ENCODE assay signal across 30 cellular contexts in the genomic region with DNA sequence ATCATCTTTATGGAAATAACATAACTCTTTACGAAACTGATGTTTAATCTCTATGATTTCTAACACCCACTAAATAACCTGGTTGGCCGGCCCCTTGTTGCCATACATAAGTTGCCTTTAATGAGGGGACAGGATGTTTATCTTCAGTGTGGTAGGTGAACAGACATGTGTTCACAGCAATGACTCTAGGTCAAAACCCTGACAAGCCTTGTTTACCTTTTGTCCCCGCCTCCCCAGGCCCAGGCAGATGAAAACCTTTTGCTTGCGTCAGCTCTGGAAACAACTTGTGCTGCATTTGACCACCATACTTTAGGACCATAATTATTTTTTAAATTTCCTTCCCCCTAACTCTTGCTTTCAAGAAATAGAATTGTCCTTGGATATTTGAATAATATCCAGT. TPM values are rescaled to one million over a fixed set of nuclear protein-coding genes. Genes with fewer than 3 reads are reported as not detected.
"Had no signal": no experiment of that assay in that cellular context is flagged by ENCODE, and none has a peak within 500 bp of the region (broad histone marks: within the 10 kb centered on the region; RNA-seq: fewer than 3 reads in every experiment).

No MANE protein-coding gene starts in this region.

- ATAC-seq: activated CD8-positive, alpha-beta T cell treated with anti-CD3 and anti-CD28 coated beads, Interleukin-2, amount 10 ng/mL, durations not matched to agents 7 days and 5 days; Panc1; SK-N-SH treated with all-trans-retinoic acid at 6 μM for 48 hours had no signal

- H3K4me1 Mint-ChIP-seq: activated naive CD8-positive, alpha-beta T cell treated with anti-CD3 and anti-CD28 coated beads, Interleukin-2, amount 10 ng/mL, durations not matched to agents 7 days and 5 days had no signal

- H3K36me3 Mint-ChIP-seq: activated naive CD8-positive, alpha-beta T cell treated with anti-CD3 and anti-CD28 coated beads, Interleukin-2, amount 10 ng/mL, durations not matched to agents 7 days and 5 days had no signal

- H3K27me3 Mint-ChIP-seq: activated naive CD8-positive, alpha-beta T cell treated with anti-CD3 and anti-CD28 coated beads, Interleukin-2, amount 10 ng/mL, durations not matched to agents 7 days and 5 days had no signal

- DNase-seq: activated CD4-positive, alpha-beta T cell treated with anti-CD3 and anti-CD28 coated beads for 48 hours; activated CD4-positive, alpha-beta T cell treated with anti-CD3 and anti-CD28 coated beads, Interleukin-2, amount 50 U/mL, for 4 hours; activated CD4-positive, CD25-positive, alpha-beta regulatory T cell treated with anti-CD3 and anti-CD28 coated beads, Interleukin-2, amount 50 U/mL, for 72 hours; activated CD8-positive, alpha-beta memory T cell treated with anti-CD3 and anti-CD28 coated beads, Interleukin-2, amount 50 U/mL, for 48 hours; activated CD8-positive, alpha-beta T cell treated with anti-CD3 and anti-CD28 coated beads, Interleukin-2, amount 10 ng/mL, durations not matched to agents 7 days and 5 days; activated naive CD4-positive, alpha-beta T cell treated with anti-CD3 and anti-CD28 coated beads, Interleukin-2, amount 50 U/mL, for 16 hours; activated naive CD8-positive, alpha-beta T cell treated with anti-CD3 and anti-CD28 coated beads, Interleukin-2, amount 10 ng/mL, durations not matched to agents 7 days and 5 days; activated T-cell treated with anti-CD3 and anti-CD28 coated beads, Interleukin-2, amount 50 U/mL, for 1 hour; adrenal gland; anterior cingulate cortex; caudate nucleus; KG1; NCI-H1092; NCI-H1436; NCI-H1694 treated with DMSO at 0.1 percent for 48 hours; NCI-H2029 treated with DMSO at 0.1 percent for 48 hours; NCI-H345; NCI-H524; NCI-H774; NK-92 treated with Interleukin-12 subunit alpha and Interleukin-12 subunit beta, amount 100 ng/mL, for 24 hours; OCI-M1; Right ventricle myocardium superior; RPMI8226; SW 1271 had no signal

- H3K9me3 Mint-ChIP-seq: activated naive CD8-positive, alpha-beta T cell treated with anti-CD3 and anti-CD28 coated beads, Interleukin-2, amount 10 ng/mL, durations not matched to agents 7 days and 5 days had no signal

- H3K4me3 Mint-ChIP-seq: activated CD8-positive, alpha-beta T cell treated with anti-CD3 and anti-CD28 coated beads, Interleukin-2, amount 10 ng/mL, durations not matched to agents 7 days and 5 days; activated naive CD8-positive, alpha-beta T cell treated with anti-CD3 and anti-CD28 coated beads, Interleukin-2, amount 10 ng/mL, durations not matched to agents 7 days and 5 days; T-helper 1 cell treated with Interleukin-12 subunit alpha and Interleukin-12 subunit beta and Interleukin-4 antibody, amounts not matched to agents 30 μg/mL and 1 μg/mL, for 36 hours had no signal

- H3K27ac Mint-ChIP-seq: activated CD8-positive, alpha-beta T cell treated with anti-CD3 and anti-CD28 coated beads, Interleukin-2, amount 10 ng/mL, durations not matched to agents 7 days and 5 days; activated naive CD8-positive, alpha-beta T cell treated with anti-CD3 and anti-CD28 coated beads, Interleukin-2, amount 10 ng/mL, durations not matched to agents 7 days and 5 days; T-helper 1 cell treated with Interleukin-12 subunit alpha and Interleukin-12 subunit beta and Interleukin-4 antibody, amounts not matched to agents 30 μg/mL and 1 μg/mL, for 36 hours had no signal

RNA-seq across cellular contexts. Expression of gene DSG4, which starts 2.9 kb away (rescaled TPM):
- total RNA-seq: activated CD8-positive, alpha-beta T cell treated with anti-CD3 and anti-CD28 coated beads, Interleukin-2, amount 10 ng/mL, durations not matched to agents 7 days and 5 days; activated naive CD8-positive, alpha-beta T cell treated with anti-CD3 and anti-CD28 coated beads, Interleukin-2, amount 10 ng/mL, durations not matched to agents 7 days and 5 days; adrenal gland; cerebellum; MCF 10A; Right ventricle myocardium superior; SJSA1 had no signal

RNA-seq across cellular contexts. Expression of gene DSG1, which starts 55.7 kb away (rescaled TPM):
- total RNA-seq: activated CD8-positive, alpha-beta T cell treated with anti-CD3 and anti-CD28 coated beads, Interleukin-2, amount 10 ng/mL, durations not matched to agents 7 days and 5 days; activated naive CD8-positive, alpha-beta T cell treated with anti-CD3 and anti-CD28 coated beads, Interleukin-2, amount 10 ng/mL, durations not matched to agents 7 days and 5 days; adrenal gland; MCF 10A; SJSA1 had no signal
